Comparison of ENCODE assay signal across 10 cellular contexts in genomic region chr1:7644906-7645750, GRCh38.
DNase-seq lines count a peak whose midpoint lies in the region; ATAC-seq, FAIRE-seq and TF ChIP-seq lines count a peak whose summit lies in the region.
"Had no signal": no experiment of that assay in that cellular context is flagged by ENCODE, and none has a peak within 500 bp of the region (broad histone marks: within the 10 kb centered on the region; RNA-seq: fewer than 3 reads in every experiment).

No MANE protein-coding gene starts in this region.

- no peaks in the 10 kb centered on the region for H3K36me3 ChIP-seq in BE2C
- no peaks in the 10 kb centered on the region for H3K36me3 ChIP-seq in HepG2 (replicated peaks in 1 of 2; ENCODE audit: control insufficient read depth in 1 of 2, insufficient read depth in 2 of 2, low read length in 2 of 2)

- peak; percentile 93 for DNase-seq in BE2C
- peak; percentile 93 for DNase-seq in NCI-H2029 (lab: John Stamatoyannopoulos, UW)
- peak; percentile 15 for DNase-seq in HepG2 (ENCODE audit: low spot score)
- DNase-seq in 8988T, result no peak
- no peak for DNase-seq in stimulated activated CD4-positive, alpha-beta T cell treated with anti-CD3 and anti-CD28 coated beads, Interleukin-4, amount 100 ng/mL, for 24 hours
- DNase-seq in DMS114 treated with DMSO at 0.1 percent for 48 hours (lab: John Stamatoyannopoulos, UW; ENCODE audit: unreplicated experiment), result no peak
- DNase-seq: activated B cell treated with CpG ODN at 0.5 μM for 24 hours, amniotic stem cell had no signal

- no peak overlapping the region for H3K4me2 ChIP-seq in HepG2 (ENCODE audit: low read depth, low read length)

- no peak for FAIRE-seq in HepG2 (lab: Jason Lieb, UNC)

- TF ChIP-seq RAD21 in HepG2 (CRISPR knock-in tag; IDR thresholded peaks at IDR 0.05), result no peak

- TF ChIP-seq EP300 in HepG2 (IDR thresholded peaks at IDR 0.05; ENCODE audit: low read depth in 2 of 2, low read length in 2 of 2), result no peak
- no peak for TF ChIP-seq EP300 in HepG2 (CRISPR knock-in tag; IDR thresholded peaks at IDR 0.05; ENCODE audit: borderline replicate concordance)

- H3K79me2 ChIP-seq in HepG2 (ENCODE audit: insufficient read depth, low read length), result no peaks in the 10 kb centered on the region

- H3K4me3 ChIP-seq in BE2C (ENCODE audit: low read depth, low read length) (no peak overlapping the region), HepG2 (replicated peaks in 1 of 3; ENCODE audit: insufficient read depth in 1 of 3, low read depth in 2 of 3, low read length in 3 of 3) (no peak overlapping the region)

- no TSS peak for BruUV-seq in HepG2 (replicated peaks; lab: Mats Ljungman, UMichigan)

- intact Hi-C loops in HepG2 (cut with micrococcal nuclease; ENCODE audit: unreplicated experiment), result no loop called here

- 39% methylated on average over 6 of the region's 16 CpGs for WGBS in HepG2 (ENCODE audit: low lambda C conversion rate)

- H3K27me3 ChIP-seq in BE2C, result no peaks in the 10 kb centered on the region
- peaks cover 6 to 33% of the 10 kb centered on the region in 2 experiments for H3K27me3 ChIP-seq in HepG2 (ENCODE audit: control insufficient read depth in 1 of 2, insufficient read depth in 2 of 2, low read length in 2 of 2)

- H3K4me1 ChIP-seq in BE2C (peaks cover 38% of the 10 kb centered on the region), HepG2 (ENCODE audit: insufficient read depth, low read length) (no peaks in the 10 kb centered on the region)

- TF ChIP-seq POLR2A in HepG2 (IDR thresholded peaks at IDR 0.05; ENCODE audit: insufficient read depth in 1 of 2, low read depth in 2 of 2, low read length in 2 of 2), result no peak

- H4K20me1 ChIP-seq in HepG2 (ENCODE audit: insufficient read depth, low read length), result no peaks in the 10 kb centered on the region

- CTCF ChIA-PET in HepG2 (lab: Yijun Ruan, JAX; ENCODE audit: low intra/inter-chr PET ratio, low total read pairs), result no interaction called here

- in situ Hi-C loops in HepG2 (cut with HindIII; ENCODE audit: extremely low pct_ligation_motif_present, low pct_unique_long_range_greater_than_20kb), result loop anchor here (5.0 to 25.0 kb wide), 3 partner anchors 193 to 583 kb away; no protein-coding TSS in a partner anchor

- H3K9me3 ChIP-seq in BE2C (no peaks in the 10 kb centered on the region), HepG2 (ENCODE audit: low read length) (no peaks in the 10 kb centered on the region)

- TF ChIP-seq CTCF in BE2C (IDR thresholded peaks at IDR 0.05; ENCODE audit: low read depth, low read length), result no peak
- TF ChIP-seq CTCF in VCaP (conservative IDR thresholded peaks at IDR 0.05), result no peak
- no peak for TF ChIP-seq CTCF in HepG2 (CRISPR knock-in tag; IDR thresholded peaks at IDR 0.05)

- H3K27ac ChIP-seq in VCaP (peak overlapping the region; percentile 35; the same call in 1 of the 2 replicates), HepG2 (ENCODE audit: extremely low read length, insufficient read depth, low read length) (no peak overlapping the region)

- ATAC-seq in HepG2, result no peak; the same call in 1 of the 3 replicates
- ATAC-seq in GM21367 (IDR thresholded peaks at IDR 0.05; ENCODE audit: unreplicated experiment), result no peak

- POLR2A ChIA-PET in HepG2 (lab: Yijun Ruan, JAX), result interaction anchor here (1.2 kb wide), 1 partner anchor 81 kb away, joined by 3 read pairs; no protein-coding TSS in a partner anchor

- no peak overlapping the region for H2AFZ ChIP-seq in HepG2 (ENCODE audit: low read length)

- no peak overlapping the region for H3K9ac ChIP-seq in HepG2 (ENCODE audit: insufficient read depth, low read depth, low read length)

TF ChIP-seq in HepG2, 621 proteins besides CTCF, POLR2A, EP300 and RAD21:
- no peak for TF ChIP-seq ZFP62 (CRISPR knock-in tag; IDR thresholded peaks at IDR 0.05)
- no peak for TF ChIP-seq MAZ (IDR thresholded peaks at IDR 0.05; ENCODE audit: borderline replicate concordance, low read depth, low read length)
- no peak for TF ChIP-seq MAZ (CRISPR knock-in tag; IDR thresholded peaks at IDR 0.05; ENCODE audit: low read depth)
- peak; percentile 29; the same call in 1 of the 2 replicates for TF ChIP-seq GABPB1 (CRISPR knock-in tag; IDR thresholded peaks at IDR 0.05)
- TF ChIP-seq ZNF234 (CRISPR knock-in tag; conservative IDR thresholded peaks at IDR 0.05), result no peak
- no peak for TF ChIP-seq SP5 (CRISPR knock-in tag; IDR thresholded peaks at IDR 0.05; ENCODE audit: borderline replicate concordance, low read depth)
- peak; percentile 34; the same call in 1 of the 2 replicates for TF ChIP-seq ZNF687 (CRISPR knock-in tag; IDR thresholded peaks at IDR 0.05)
- no peak for TF ChIP-seq THYN1 (CRISPR knock-in tag; IDR thresholded peaks at IDR 0.05; ENCODE audit: borderline replicate concordance, low read depth)
- TF ChIP-seq HES4 (CRISPR knock-in tag; IDR thresholded peaks at IDR 0.05; ENCODE audit: borderline replicate concordance), result no peak
- TF ChIP-seq, protein P1, sequence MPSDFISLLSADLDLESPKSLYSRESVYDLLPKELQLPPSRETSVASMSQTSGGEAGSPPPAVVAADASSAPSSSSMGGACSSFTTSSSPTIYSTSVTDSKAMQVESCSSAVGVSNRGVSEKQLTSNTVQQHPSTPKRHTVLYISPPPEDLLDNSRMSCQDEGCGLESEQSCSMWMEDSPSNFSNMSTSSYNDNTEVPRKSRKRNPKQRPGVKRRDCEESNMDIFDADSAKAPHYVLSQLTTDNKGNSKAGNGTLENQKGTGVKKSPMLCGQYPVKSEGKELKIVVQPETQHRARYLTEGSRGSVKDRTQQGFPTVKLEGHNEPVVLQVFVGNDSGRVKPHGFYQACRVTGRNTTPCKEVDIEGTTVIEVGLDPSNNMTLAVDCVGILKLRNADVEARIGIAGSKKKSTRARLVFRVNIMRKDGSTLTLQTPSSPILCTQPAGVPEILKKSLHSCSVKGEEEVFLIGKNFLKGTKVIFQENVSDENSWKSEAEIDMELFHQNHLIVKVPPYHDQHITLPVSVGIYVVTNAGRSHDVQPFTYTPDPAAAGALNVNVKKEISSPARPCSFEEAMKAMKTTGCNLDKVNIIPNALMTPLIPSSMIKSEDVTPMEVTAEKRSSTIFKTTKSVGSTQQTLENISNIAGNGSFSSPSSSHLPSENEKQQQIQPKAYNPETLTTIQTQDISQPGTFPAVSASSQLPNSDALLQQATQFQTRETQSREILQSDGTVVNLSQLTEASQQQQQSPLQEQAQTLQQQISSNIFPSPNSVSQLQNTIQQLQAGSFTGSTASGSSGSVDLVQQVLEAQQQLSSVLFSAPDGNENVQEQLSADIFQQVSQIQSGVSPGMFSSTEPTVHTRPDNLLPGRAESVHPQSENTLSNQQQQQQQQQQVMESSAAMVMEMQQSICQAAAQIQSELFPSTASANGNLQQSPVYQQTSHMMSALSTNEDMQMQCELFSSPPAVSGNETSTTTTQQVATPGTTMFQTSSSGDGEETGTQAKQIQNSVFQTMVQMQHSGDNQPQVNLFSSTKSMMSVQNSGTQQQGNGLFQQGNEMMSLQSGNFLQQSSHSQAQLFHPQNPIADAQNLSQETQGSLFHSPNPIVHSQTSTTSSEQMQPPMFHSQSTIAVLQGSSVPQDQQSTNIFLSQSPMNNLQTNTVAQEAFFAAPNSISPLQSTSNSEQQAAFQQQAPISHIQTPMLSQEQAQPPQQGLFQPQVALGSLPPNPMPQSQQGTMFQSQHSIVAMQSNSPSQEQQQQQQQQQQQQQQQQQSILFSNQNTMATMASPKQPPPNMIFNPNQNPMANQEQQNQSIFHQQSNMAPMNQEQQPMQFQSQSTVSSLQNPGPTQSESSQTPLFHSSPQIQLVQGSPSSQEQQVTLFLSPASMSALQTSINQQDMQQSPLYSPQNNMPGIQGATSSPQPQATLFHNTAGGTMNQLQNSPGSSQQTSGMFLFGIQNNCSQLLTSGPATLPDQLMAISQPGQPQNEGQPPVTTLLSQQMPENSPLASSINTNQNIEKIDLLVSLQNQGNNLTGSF (CRISPR knock-in tag; IDR thresholded peaks at IDR 0.05), result no peak
- TF ChIP-seq, protein P2, sequence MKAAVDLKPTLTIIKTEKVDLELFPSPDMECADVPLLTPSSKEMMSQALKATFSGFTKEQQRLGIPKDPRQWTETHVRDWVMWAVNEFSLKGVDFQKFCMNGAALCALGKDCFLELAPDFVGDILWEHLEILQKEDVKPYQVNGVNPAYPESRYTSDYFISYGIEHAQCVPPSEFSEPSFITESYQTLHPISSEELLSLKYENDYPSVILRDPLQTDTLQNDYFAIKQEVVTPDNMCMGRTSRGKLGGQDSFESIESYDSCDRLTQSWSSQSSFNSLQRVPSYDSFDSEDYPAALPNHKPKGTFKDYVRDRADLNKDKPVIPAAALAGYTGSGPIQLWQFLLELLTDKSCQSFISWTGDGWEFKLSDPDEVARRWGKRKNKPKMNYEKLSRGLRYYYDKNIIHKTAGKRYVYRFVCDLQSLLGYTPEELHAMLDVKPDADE (CRISPR knock-in tag; IDR thresholded peaks at IDR 0.05), result no peak

Comparison
In these comparisons a context has a peak if more than half of its experiments do, and no peak if none do; other contexts are left out.
1. DNase-seq: peak in BE2C (single experiment), NCI-H2029 (single experiment) and HepG2 (single experiment); none in 8988T (single experiment), stimulated activated CD4-positive, alpha-beta T cell treated with anti-CD3 and anti-CD28 coated beads, Interleukin-4, amount 100 ng/mL, for 24 hours (single experiment) and DMS114 treated with DMSO at 0.1 percent for 48 hours (single experiment).